In genomic region chr4:137535718-137536117, GRCh38 we compare ENCODE assay signal across 19 cellular contexts. TPM values are rescaled to one million over a fixed set of nuclear protein-coding genes. Genes with fewer than 3 reads are reported as not detected.
A peak's percentile ranks its signal among the peaks of the same experiment; 100 is the strongest.
DNase-seq lines count a peak whose midpoint lies in the region; ATAC-seq and TF ChIP-seq lines count a peak whose summit lies in the region.
"Had no signal": no experiment of that assay in that cellular context is flagged by ENCODE, and none has a peak within 500 bp of the region (broad histone marks: within the 10 kb centered on the region; RNA-seq: fewer than 3 reads in every experiment).

No MANE protein-coding gene starts in this region.

- H3K27ac ChIP-seq in GM23338 (ENCODE audit: low read depth) (no peak overlapping the region), neural progenitor cell (peak overlapping the region; percentile 99), smooth muscle cell (ENCODE audit: low read depth) (no peak overlapping the region)
- H3K27ac ChIP-seq: BLaER1, GM23248 had no signal

- no peaks in the 10 kb centered on the region for H3K27me3 ChIP-seq in GM23338 (ENCODE audit: insufficient read depth)
- H3K27me3 ChIP-seq in neural progenitor cell = no peaks in the 10 kb centered on the region
- H3K27me3 ChIP-seq in smooth muscle cell (ENCODE audit: low read depth) = no peaks in the 10 kb centered on the region
- H3K27me3 ChIP-seq: BLaER1 had no signal

- H3K9ac ChIP-seq in neural progenitor cell (no peak overlapping the region), smooth muscle cell (ENCODE audit: low read depth) (no peak overlapping the region)
- H3K9ac ChIP-seq: BLaER1 had no signal

- no peak overlapping the region for H2AFZ ChIP-seq in GM23338
- no peak overlapping the region for H2AFZ ChIP-seq in neural progenitor cell (replicated peaks)
- H2AFZ ChIP-seq in smooth muscle cell (ENCODE audit: low read depth) = peak overlapping the region; percentile 26

- H3K4me3 Mint-ChIP-seq in GM23338 = no peak overlapping the region
- H3K4me3 Mint-ChIP-seq in neural progenitor cell = no peak overlapping the region
- H3K4me3 Mint-ChIP-seq: CD14-positive monocyte; CD4-positive, alpha-beta memory T cell; H9 had no signal

- 92% methylated on average over 1 of the region's 1 CpG for WGBS in smooth muscle cell (ENCODE audit: low lambda C conversion rate)

- no peak for DNase-seq in GM23338 (ENCODE audit: low spot score)
- DNase-seq in NCI-H82 (lab: John Stamatoyannopoulos, UW) = peak; percentile 44
- DNase-seq in neural progenitor cell (ENCODE audit: low spot score) = peak; percentile 47
- DNase-seq in smooth muscle cell (lab: John Stamatoyannopoulos, UW; ENCODE audit: unreplicated experiment) = no peak
- no peak for DNase-seq in activated T-cell treated with anti-CD3 and anti-CD28 coated beads, Interleukin-2, amount 50 U/mL, for 48 hours
- DNase-seq: 8988T; CD4-positive, alpha-beta memory T cell; DMS153; DMS79 treated with DMSO at 0.1 percent for 48 hours; GF-D8; GM23248; H9; IMR-90 had no signal

- 0 out of 2 replicates have a peak overlapping the region, but pooled peaks have one; percentile 15 for H3K4me2 ChIP-seq in GM23338
- H3K4me2 ChIP-seq in neural progenitor cell = peak overlapping the region; percentile 99
- no peak overlapping the region for H3K4me2 ChIP-seq in smooth muscle cell
- H3K4me2 ChIP-seq: BLaER1 had no signal

- H3K9me2 ChIP-seq in GM23338 (ENCODE audit: insufficient read depth) = no peaks in the 10 kb centered on the region

- peaks cover 60% of the 10 kb centered on the region for H3K4me1 ChIP-seq in GM23338 (ENCODE audit: insufficient read depth)
- H3K4me1 ChIP-seq in neural progenitor cell = peaks cover 68% of the 10 kb centered on the region
- peaks cover 46% of the 10 kb centered on the region for H3K4me1 ChIP-seq in smooth muscle cell (ENCODE audit: low read depth)

- H3F3A ChIP-seq in GM23338 (replicated peaks; ENCODE audit: low read depth) (no peaks in the 10 kb centered on the region), neural progenitor cell (ENCODE audit: low read depth) (peaks cover 74% of the 10 kb centered on the region), smooth muscle cell (ENCODE audit: low read depth) (peaks cover 14% of the 10 kb centered on the region)

- peaks cover under 1% of the 10 kb centered on the region for H3K27me3 Mint-ChIP-seq in GM23338 (ENCODE audit: insufficient read depth, low read depth, poor library complexity)
- no peaks in the 10 kb centered on the region for H3K27me3 Mint-ChIP-seq in neural progenitor cell (ENCODE audit: insufficient read depth, low read depth)
- H3K27me3 Mint-ChIP-seq: CD4-positive, alpha-beta memory T cell had no signal

- H3K36me3 Mint-ChIP-seq in GM23338 (ENCODE audit: low read depth) = no peaks in the 10 kb centered on the region; the same call in 2 of the 3 replicates
- H3K36me3 Mint-ChIP-seq in neural progenitor cell = peaks cover 6% of the 10 kb centered on the region
- H3K36me3 Mint-ChIP-seq: CD14-positive monocyte; CD4-positive, alpha-beta memory T cell had no signal

- H3K4me3 ChIP-seq in GM23338 = no peak overlapping the region
- no peak overlapping the region for H3K4me3 ChIP-seq in neural progenitor cell
- no peak overlapping the region for H3K4me3 ChIP-seq in smooth muscle cell
- H3K4me3 ChIP-seq: BLaER1, K562 had no signal

- no peak overlapping the region for H3K27ac Mint-ChIP-seq in GM23338
- H3K27ac Mint-ChIP-seq in neural progenitor cell = no peak overlapping the region
- H3K27ac Mint-ChIP-seq: CD14-positive monocyte; CD4-positive, alpha-beta memory T cell had no signal

- H3K9me3 Mint-ChIP-seq in GM23338 = no peaks in the 10 kb centered on the region; the same call in 2 of the 3 replicates
- H3K9me3 Mint-ChIP-seq in neural progenitor cell = peaks cover 20% of the 10 kb centered on the region
- H3K9me3 Mint-ChIP-seq: H9 had no signal

- H3K36me3 ChIP-seq in GM23338 (ENCODE audit: insufficient read depth) = no peaks in the 10 kb centered on the region; the same call in 1 of the 2 replicates
- H3K36me3 ChIP-seq in neural progenitor cell = no peaks in the 10 kb centered on the region
- H3K36me3 ChIP-seq in smooth muscle cell (ENCODE audit: low read depth) = no peaks in the 10 kb centered on the region
- H3K36me3 ChIP-seq: BLaER1 had no signal

- H3K79me2 ChIP-seq in GM23338 (replicated peaks; ENCODE audit: insufficient read depth) (peaks cover 16% of the 10 kb centered on the region), neural progenitor cell (ENCODE audit: low read depth) (peaks cover 16% of the 10 kb centered on the region), smooth muscle cell (ENCODE audit: low read depth) (peaks cover 6% of the 10 kb centered on the region)

- no peak for ATAC-seq in GM23338
- ATAC-seq in HG02642 (IDR thresholded peaks at IDR 0.05; ENCODE audit: poor library complexity, unreplicated experiment) = no peak
- ATAC-seq in GM21528 (IDR thresholded peaks at IDR 0.05; ENCODE audit: low FRiP score, unreplicated experiment) = no peak
- ATAC-seq: K562 had no signal

- peaks cover 39% of the 10 kb centered on the region for H3K4me1 Mint-ChIP-seq in GM23338
- H3K4me1 Mint-ChIP-seq in neural progenitor cell = peaks cover 28% of the 10 kb centered on the region
- H3K4me1 Mint-ChIP-seq: CD14-positive monocyte had no signal

- H3K9me3 ChIP-seq in neural progenitor cell (ENCODE audit: low read depth) = no peaks in the 10 kb centered on the region
- H3K9me3 ChIP-seq in smooth muscle cell (replicated peaks; ENCODE audit: low read depth) = no peaks in the 10 kb centered on the region
- H3K9me3 ChIP-seq: BLaER1 had no signal

- H4K20me1 ChIP-seq in GM23338 (replicated peaks; ENCODE audit: insufficient read depth) = peaks cover 5% of the 10 kb centered on the region; the same call in 1 of the 2 replicates
- peaks cover 12% of the 10 kb centered on the region for H4K20me1 ChIP-seq in neural progenitor cell (ENCODE audit: low read depth)
- H4K20me1 ChIP-seq in smooth muscle cell (ENCODE audit: low read depth) = peaks cover under 1% of the 10 kb centered on the region
- H4K20me1 ChIP-seq: BLaER1 had no signal

- TF ChIP-seq CTCF in GM23338 (conservative IDR thresholded peaks at IDR 0.05; ENCODE audit: low read depth in 2 of 2) = no peak
- TF ChIP-seq CTCF in neural progenitor cell (IDR thresholded peaks at IDR 0.05) = no peak
- no peak for TF ChIP-seq CTCF in smooth muscle cell (IDR thresholded peaks at IDR 0.05; ENCODE audit: borderline replicate concordance, insufficient read depth, poor library complexity, severe bottlenecking)

TF ChIP-seq in GM23338, 12 proteins besides CTCF, POLR2A, EP300 and RAD21 (continues in another document):
- TF ChIP-seq ZNF114 (CRISPR knock-in tag; IDR thresholded peaks at IDR 0.05) (no peak), NANOG (IDR thresholded peaks at IDR 0.05; ENCODE audit: borderline replicate concordance) (no peak), JUNB (IDR thresholded peaks at IDR 0.05; ENCODE audit: unreplicated experiment) (no peak), EZH2 (IDR thresholded peaks at IDR 0.05; ENCODE audit: low read depth, unreplicated experiment) (no peak), CREB1 (CRISPR knock-in tag; IDR thresholded peaks at IDR 0.05; ENCODE audit: low read depth) (no peak), POLR2AphosphoS5 (IDR thresholded peaks at IDR 0.05; ENCODE audit: low read depth) (no peak), EZH2phosphoT487 (IDR thresholded peaks at IDR 0.05; ENCODE audit: unreplicated experiment) (no peak), ETS1 (IDR thresholded peaks at IDR 0.05) (no peak), STAT1 (IDR thresholded peaks at IDR 0.05; ENCODE audit: unreplicated experiment) (no peak), REST (IDR thresholded peaks at IDR 0.05; ENCODE audit: unreplicated experiment) (no peak)

RNA-seq across cellular contexts. Expression of gene PCDH18, which starts 3.4 kb away (rescaled TPM):
- total RNA-seq in GM23338 (2014; rRNA removed; shearing (Covaris generic)) = 63.2 and 68.1 TPM in 2 replicates
- polyA plus RNA-seq in GM23338 (2016; fragmentation: Nextera tagmentation; extraction: Ambion mirVana) (17.3 and 19.5 TPM in 2 replicates), smooth muscle cell (13.4 and 24.5 TPM in 2 replicates)
- total RNA-seq in neural progenitor cell (ENCODE audit: low replicate concordance) (162 and 220 TPM in 2 replicates), smooth muscle cell (51.3 and 58.8 TPM in 2 replicates)
- total RNA-seq: HT-29 had no signal
- polyA plus RNA-seq: CD14-positive monocyte had no signal

Comparison
In these comparisons a context has a peak if more than half of its experiments do, and no peak if none do; other contexts are left out.
1. DNase-seq: peak in NCI-H82 (single experiment) and neural progenitor cell (single experiment); none in GM23338 (single experiment), smooth muscle cell (single experiment) and activated T-cell treated with anti-CD3 and anti-CD28 coated beads, Interleukin-2, amount 50 U/mL, for 48 hours (0 of 2).